In the genomic region with DNA sequence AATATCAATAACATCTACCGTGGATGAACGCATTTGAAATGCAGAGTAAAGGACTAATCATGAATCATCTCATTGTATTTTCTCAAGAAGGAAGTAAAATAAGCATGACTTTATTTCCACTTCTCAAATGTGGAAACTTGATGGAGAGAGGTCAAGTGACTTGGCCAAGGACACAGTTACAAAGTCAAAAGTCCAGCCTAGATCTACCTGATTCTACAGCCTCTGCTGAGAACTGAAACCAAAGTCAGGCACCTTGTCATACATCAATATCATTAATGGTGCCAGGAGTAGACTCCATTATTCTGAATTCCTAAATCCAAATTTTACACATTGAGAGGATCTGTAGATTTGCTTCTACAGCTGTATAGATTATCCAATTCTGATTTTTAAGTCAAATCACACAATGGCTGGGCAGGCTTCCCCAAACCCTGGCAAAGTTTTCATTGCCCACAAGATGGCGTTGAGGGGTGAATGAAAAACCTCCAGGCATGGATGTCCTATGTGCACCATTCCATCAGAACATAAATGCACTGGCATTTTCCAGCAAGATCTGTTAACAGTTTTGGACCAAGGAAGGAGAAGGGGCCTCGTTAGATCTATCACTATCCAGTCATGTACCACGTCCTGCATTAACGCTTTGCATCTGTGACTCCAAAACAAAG, we compare ENCODE assay signal across 8 cellular contexts.
DNase-seq lines count a peak whose midpoint lies in the region; ATAC-seq, FAIRE-seq and TF ChIP-seq lines count a peak whose summit lies in the region.

No MANE protein-coding gene starts in this region.

- TF ChIP-seq CTCF in AG09319 (IDR thresholded peaks at IDR 0.05; ENCODE audit: low read depth, low read length): peak; percentile 71
- TF ChIP-seq CTCF in IMR-90 (conservative IDR thresholded peaks at IDR 0.05; ENCODE audit: low read depth, low read length): peak; percentile 15; the same call in 1 of the 2 replicates
- peak; percentile 16 to 20 (median 17); a peak in 3 of 6 replicates for TF ChIP-seq CTCF in GM12878 (IDR thresholded peaks at IDR 0.05 in 2 of 3, conservative IDR thresholded peaks at IDR 0.05 in 1 of 3; ENCODE audit: control insufficient read depth in 2 of 3, extremely low read depth in 1 of 3, insufficient read depth in 1 of 3, low read depth in 3 of 3, low read length in 3 of 3)
- TF ChIP-seq CTCF in kidney epithelial cell (IDR thresholded peaks at IDR 0.05; ENCODE audit: insufficient read depth, low read length, poor library complexity, severe bottlenecking): peak; percentile 23

- BruUV-seq in IMR-90 (replicated peaks; lab: Mats Ljungman, UMichigan) (no TSS peak), GM12878 (replicated peaks; lab: Mats Ljungman, UMichigan) (no TSS peak)

- no peaks in the 10 kb centered on the region for H3K27me3 ChIP-seq in IMR-90 (ENCODE audit: control insufficient read depth, insufficient read depth, low read length)
- no peaks in the 10 kb centered on the region; a peak in 1 of 4 replicates for H3K27me3 ChIP-seq in GM12878 (replicated peaks in 1 of 2; ENCODE audit: control insufficient read depth in 2 of 2, insufficient read depth in 2 of 2, low read length in 1 of 2)
- no peaks in the 10 kb centered on the region for H3K27me3 ChIP-seq in kidney epithelial cell (ENCODE audit: control insufficient read depth, insufficient read depth, low read length)

- no peak overlapping the region for H2AK5ac ChIP-seq in IMR-90 (ENCODE audit: low read depth, low read length)

- no peak overlapping the region for H3K4ac ChIP-seq in IMR-90 (ENCODE audit: low read depth, low read length)

- H2BK20ac ChIP-seq in IMR-90 (ENCODE audit: low read depth, low read length): no peak overlapping the region

- no peak for TF ChIP-seq RAD21 in IMR-90 (IDR thresholded peaks at IDR 0.05; ENCODE audit: low read length)
- 0 out of 2 replicates have a peak, but pooled peaks have one; percentile 21 for TF ChIP-seq RAD21 in GM12878 (IDR thresholded peaks at IDR 0.05; ENCODE audit: insufficient read depth, low read depth, low read length)

- H3K14ac ChIP-seq in IMR-90 (replicated peaks; ENCODE audit: low read depth, low read length): no peak overlapping the region

- intact Hi-C loops in IMR-90 (cut with micrococcal nuclease) (loop anchor here (1.0 to 5.0 kb wide), 3 partner anchors 423 to 696 kb away; a partner anchor contains a TSS), GM12878 (cut with micrococcal nuclease; ENCODE audit: unreplicated experiment) (no loop called here)

- H3K79me2 ChIP-seq in GM12878 (ENCODE audit: control insufficient read depth, insufficient read depth, low read length): no peaks in the 10 kb centered on the region

- no peak overlapping the region for H3K56ac ChIP-seq in IMR-90 (ENCODE audit: extremely low read depth, insufficient read depth, low read length)

- H2AFZ ChIP-seq in IMR-90 (replicated peaks; ENCODE audit: low read length, poor library complexity) (no peak overlapping the region), GM12878 (ENCODE audit: control insufficient read depth, low read depth, low read length) (no peak overlapping the region)

- H2AK9ac ChIP-seq in IMR-90 (replicated peaks; ENCODE audit: low read depth, low read length, poor library complexity): no peak overlapping the region

- no peak overlapping the region for H4K8ac ChIP-seq in IMR-90 (ENCODE audit: low read depth in 2 of 2, low read length in 2 of 2)

- no peak for FAIRE-seq in GM12878 (lab: Jason Lieb, UNC)

- H3K18ac ChIP-seq in IMR-90 (ENCODE audit: low read depth, low read length): no peak overlapping the region

- dilution Hi-C loops in IMR-90 (cut with HindIII; ENCODE audit: low sequenced_read_pairs, unreplicated experiment): no loop called here

- H3K4me2 ChIP-seq in IMR-90 (ENCODE audit: low read depth, low read length) (no peak overlapping the region), GM12878 (ENCODE audit: control insufficient read depth, insufficient read depth) (no peak overlapping the region)

- ATAC-seq in IMR-90 (ENCODE audit: low read depth) (peak; percentile 62), GM12878 (0 out of 3 replicates have a peak, but pooled peaks have one; percentile 37), HG02852 (IDR thresholded peaks at IDR 0.05; ENCODE audit: unreplicated experiment) (no peak)

- in situ Hi-C loops in IMR-90 (cut with MboI; ENCODE audit: low sequenced_read_pairs): no loop called here
- in situ Hi-C loops in GM12878 (cut with MboI): no loop called here

- no peak for TF ChIP-seq EP300 in GM12878 (IDR thresholded peaks at IDR 0.05; ENCODE audit: borderline replicate concordance in 1 of 2, control insufficient read depth in 1 of 2, low read depth in 2 of 2, low read length in 2 of 2)

- no peak overlapping the region for H2BK120ac ChIP-seq in IMR-90 (ENCODE audit: low read depth, low read length)

- TF ChIP-seq POLR2A in IMR-90 (IDR thresholded peaks at IDR 0.05; ENCODE audit: low read depth, low read length): no peak
- TF ChIP-seq POLR2A in GM12878 (IDR thresholded peaks at IDR 0.05; ENCODE audit: low read depth, low read length): no peak

- H3K36me3 ChIP-seq in IMR-90 (ENCODE audit: control insufficient read depth, insufficient read depth, low read length) (no peaks in the 10 kb centered on the region), GM12878 (ENCODE audit: control insufficient read depth in 2 of 2, insufficient read depth in 2 of 2, low read length in 1 of 2) (no peaks in the 10 kb centered on the region), kidney epithelial cell (ENCODE audit: control insufficient read depth, insufficient read depth, low read length) (no peaks in the 10 kb centered on the region)

- H4K20me1 ChIP-seq in IMR-90 (ENCODE audit: insufficient read depth, low read length) (no peaks in the 10 kb centered on the region), GM12878 (ENCODE audit: control insufficient read depth, insufficient read depth) (no peaks in the 10 kb centered on the region)

- SMC1A ChIA-PET in GM12878 (lab: Charles Lee; ENCODE audit: uncharacterized antibody, unreplicated experiment): no interaction called here

- no peak overlapping the region for H3K23ac ChIP-seq in IMR-90 (ENCODE audit: low read depth, low read length)

- no peak overlapping the region for H2BK15ac ChIP-seq in IMR-90 (ENCODE audit: low read depth, low read length)

- H3K9me3 ChIP-seq in IMR-90 (ENCODE audit: control insufficient read depth, insufficient read depth, low read length) (no peaks in the 10 kb centered on the region), GM12878 (replicated peaks; ENCODE audit: control insufficient read depth, insufficient read depth, low read length) (no peaks in the 10 kb centered on the region)

- WGBS in IMR-90 (ENCODE audit: extremely low coverage in 2 of 2, insufficient read length in 1 of 2), 2 experiments: no CpG with 5 or more reads among the region's 6 CpGs
- WGBS in GM12878 (ENCODE audit: insufficient coverage, insufficient replicate concordance, low lambda C conversion rate, missing lambda C conversion rate): 53% methylated on average over 6 of the region's 6 CpGs

- H2BK5ac ChIP-seq in IMR-90 (ENCODE audit: low read depth, low read length, poor library complexity, severe bottlenecking): no peak overlapping the region

- H3K27ac ChIP-seq in IMR-90 (ENCODE audit: insufficient read depth, low read length) (no peak overlapping the region), GM12878 (ENCODE audit: control insufficient read depth, insufficient read depth) (no peak overlapping the region)

- RAD21 ChIA-PET in GM12878 (lab: Charles Lee; ENCODE audit: unreplicated experiment): no interaction called here

- H3K9me1 ChIP-seq in IMR-90 (ENCODE audit: insufficient read depth, low read length): no peaks in the 10 kb centered on the region

- CTCF ChIA-PET in IMR-90 (lab: Yijun Ruan, JAX): no interaction called here
- CTCF ChIA-PET in GM12878 (lab: Yijun Ruan, JAX): no interaction called here

- H4K91ac ChIP-seq in IMR-90 (ENCODE audit: insufficient read depth, low read depth, low read length): no peak overlapping the region

- H4K5ac ChIP-seq in IMR-90 (ENCODE audit: low read depth, low read length): no peak overlapping the region

- no peak overlapping the region for H3K9ac ChIP-seq in IMR-90 (ENCODE audit: low read depth, low read length)
- no peak overlapping the region for H3K9ac ChIP-seq in GM12878 (ENCODE audit: control insufficient read depth, insufficient read depth, low read length)

- H3K4me1 ChIP-seq in IMR-90 (ENCODE audit: control insufficient read depth, insufficient read depth, low read length) (no peaks in the 10 kb centered on the region), GM12878 (ENCODE audit: control insufficient read depth, insufficient read depth, low read length) (no peaks in the 10 kb centered on the region)

- peak; percentile 4 for DNase-seq in AG09319 (ENCODE audit: extremely low read depth, low read depth)
- DNase-seq in IMR-90: no peak
- DNase-seq in GM12878 (ENCODE audit: low read depth, low spot score): no peak
- no peak for DNase-seq in kidney epithelial cell (ENCODE audit: low read depth)
- DNase-seq in NK-92 treated with Interleukin-12 subunit alpha and Interleukin-12 subunit beta, amount 100 ng/mL, for 24 hours (lab: John Stamatoyannopoulos, UW): no peak
- no peak for DNase-seq in stimulated activated CD8-positive, alpha-beta memory T cell treated with anti-CD3 and anti-CD28 coated beads, Interleukin-4, amount 100 ng/mL, for 48 hours
- DNase-seq in activated effector memory CD4-positive, alpha-beta T cell treated with Interleukin-2 at 50 U/mL for 16 hours: no peak

- no peaks in the 10 kb centered on the region for H3K79me1 ChIP-seq in IMR-90 (ENCODE audit: low read depth in 1 of 2, low read length in 2 of 2)

- H3K4me3 ChIP-seq in IMR-90 (ENCODE audit: insufficient read depth, low read depth, low read length): no peak overlapping the region
- H3K4me3 ChIP-seq in GM12878: no peak overlapping the region
- H3K4me3 ChIP-seq in kidney epithelial cell (ENCODE audit: low read depth, low read length): no peak overlapping the region

- POLR2A ChIA-PET in IMR-90 (lab: Charles Lee; ENCODE audit: unreplicated experiment): no interaction called here
- POLR2A ChIA-PET in GM12878 (lab: Charles Lee): no interaction called here

TF ChIP-seq in IMR-90, 13 proteins besides CTCF, POLR2A, EP300 and RAD21 (continues in another document):
- no peak for TF ChIP-seq BHLHE40 (IDR thresholded peaks at IDR 0.05; ENCODE audit: low read depth, low read length)
- TF ChIP-seq NFE2L2 (IDR thresholded peaks at IDR 0.05; ENCODE audit: low read depth, low read length): no peak
- no peak for TF ChIP-seq RFX5 (IDR thresholded peaks at IDR 0.05; ENCODE audit: low read depth, low read length)
- TF ChIP-seq MAFK (IDR thresholded peaks at IDR 0.05; ENCODE audit: low read depth, low read length): no peak
- TF ChIP-seq CHD1 (IDR thresholded peaks at IDR 0.05; ENCODE audit: low read depth, low read length): no peak

TF ChIP-seq in GM12878, 131 proteins besides CTCF, POLR2A, EP300 and RAD21 (continues in another document):
- TF ChIP-seq IKZF1 (conservative IDR thresholded peaks at IDR 0.05): no peak
- peak; percentile 12; the same call in 1 of the 2 replicates for TF ChIP-seq SMC3 (IDR thresholded peaks at IDR 0.05; ENCODE audit: borderline replicate concordance, low read length)

Comparison
In these comparisons a context has a peak if more than half of its experiments do, and no peak if none do; other contexts are left out.
1. CTCF ChIP-seq: peak in every context shown above with its lines; median percentile 71 in AG09319; 23 in kidney epithelial cell; 17 in GM12878; 15 in IMR-90.